Comparison of ENCODE assay signal across 3 cellular contexts in genomic region chr2:62822549-62822948, GRCh38.
TF ChIP-seq lines count a peak whose summit lies in the region.

No MANE protein-coding gene starts in this region.

TF ChIP-seq in liver, 16 proteins besides CTCF, POLR2A, EP300 and RAD21 (continued from another document):
- TF ChIP-seq FOXA1 (IDR thresholded peaks at IDR 0.05) (no peak), RXRA (IDR thresholded peaks at IDR 0.05) (peak; percentile 7 to 31), SP1 (IDR thresholded peaks at IDR 0.05) (peak; percentile 12)
- TF ChIP-seq, protein P1, sequence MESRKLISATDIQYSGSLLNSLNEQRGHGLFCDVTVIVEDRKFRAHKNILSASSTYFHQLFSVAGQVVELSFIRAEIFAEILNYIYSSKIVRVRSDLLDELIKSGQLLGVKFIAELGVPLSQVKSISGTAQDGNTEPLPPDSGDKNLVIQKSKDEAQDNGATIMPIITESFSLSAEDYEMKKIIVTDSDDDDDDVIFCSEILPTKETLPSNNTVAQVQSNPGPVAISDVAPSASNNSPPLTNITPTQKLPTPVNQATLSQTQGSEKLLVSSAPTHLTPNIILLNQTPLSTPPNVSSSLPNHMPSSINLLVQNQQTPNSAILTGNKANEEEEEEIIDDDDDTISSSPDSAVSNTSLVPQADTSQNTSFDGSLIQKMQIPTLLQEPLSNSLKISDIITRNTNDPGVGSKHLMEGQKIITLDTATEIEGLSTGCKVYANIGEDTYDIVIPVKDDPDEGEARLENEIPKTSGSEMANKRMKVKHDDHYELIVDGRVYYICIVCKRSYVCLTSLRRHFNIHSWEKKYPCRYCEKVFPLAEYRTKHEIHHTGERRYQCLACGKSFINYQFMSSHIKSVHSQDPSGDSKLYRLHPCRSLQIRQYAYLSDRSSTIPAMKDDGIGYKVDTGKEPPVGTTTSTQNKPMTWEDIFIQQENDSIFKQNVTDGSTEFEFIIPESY (IDR thresholded peaks at IDR 0.05): peak; percentile 30

TF ChIP-seq in HepG2, 621 proteins besides CTCF, POLR2A, EP300 and RAD21 (continues in another document):
- TF ChIP-seq, protein P2, sequence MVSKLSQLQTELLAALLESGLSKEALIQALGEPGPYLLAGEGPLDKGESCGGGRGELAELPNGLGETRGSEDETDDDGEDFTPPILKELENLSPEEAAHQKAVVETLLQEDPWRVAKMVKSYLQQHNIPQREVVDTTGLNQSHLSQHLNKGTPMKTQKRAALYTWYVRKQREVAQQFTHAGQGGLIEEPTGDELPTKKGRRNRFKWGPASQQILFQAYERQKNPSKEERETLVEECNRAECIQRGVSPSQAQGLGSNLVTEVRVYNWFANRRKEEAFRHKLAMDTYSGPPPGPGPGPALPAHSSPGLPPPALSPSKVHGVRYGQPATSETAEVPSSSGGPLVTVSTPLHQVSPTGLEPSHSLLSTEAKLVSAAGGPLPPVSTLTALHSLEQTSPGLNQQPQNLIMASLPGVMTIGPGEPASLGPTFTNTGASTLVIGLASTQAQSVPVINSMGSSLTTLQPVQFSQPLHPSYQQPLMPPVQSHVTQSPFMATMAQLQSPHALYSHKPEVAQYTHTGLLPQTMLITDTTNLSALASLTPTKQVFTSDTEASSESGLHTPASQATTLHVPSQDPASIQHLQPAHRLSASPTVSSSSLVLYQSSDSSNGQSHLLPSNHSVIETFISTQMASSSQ (IDR thresholded peaks at IDR 0.05; ENCODE audit: low read depth): no peak
- TF ChIP-seq, protein P2 (CRISPR knock-in tag; IDR thresholded peaks at IDR 0.05; ENCODE audit: borderline replicate concordance): no peak
- TF ChIP-seq ZMAT5 (CRISPR knock-in tag; IDR thresholded peaks at IDR 0.05; ENCODE audit: borderline replicate concordance, low read depth) (no peak), ZNF446 (CRISPR knock-in tag; IDR thresholded peaks at IDR 0.05) (no peak), ZKSCAN1 (IDR thresholded peaks at IDR 0.05; ENCODE audit: low read length) (no peak)
- TF ChIP-seq, protein P3, sequence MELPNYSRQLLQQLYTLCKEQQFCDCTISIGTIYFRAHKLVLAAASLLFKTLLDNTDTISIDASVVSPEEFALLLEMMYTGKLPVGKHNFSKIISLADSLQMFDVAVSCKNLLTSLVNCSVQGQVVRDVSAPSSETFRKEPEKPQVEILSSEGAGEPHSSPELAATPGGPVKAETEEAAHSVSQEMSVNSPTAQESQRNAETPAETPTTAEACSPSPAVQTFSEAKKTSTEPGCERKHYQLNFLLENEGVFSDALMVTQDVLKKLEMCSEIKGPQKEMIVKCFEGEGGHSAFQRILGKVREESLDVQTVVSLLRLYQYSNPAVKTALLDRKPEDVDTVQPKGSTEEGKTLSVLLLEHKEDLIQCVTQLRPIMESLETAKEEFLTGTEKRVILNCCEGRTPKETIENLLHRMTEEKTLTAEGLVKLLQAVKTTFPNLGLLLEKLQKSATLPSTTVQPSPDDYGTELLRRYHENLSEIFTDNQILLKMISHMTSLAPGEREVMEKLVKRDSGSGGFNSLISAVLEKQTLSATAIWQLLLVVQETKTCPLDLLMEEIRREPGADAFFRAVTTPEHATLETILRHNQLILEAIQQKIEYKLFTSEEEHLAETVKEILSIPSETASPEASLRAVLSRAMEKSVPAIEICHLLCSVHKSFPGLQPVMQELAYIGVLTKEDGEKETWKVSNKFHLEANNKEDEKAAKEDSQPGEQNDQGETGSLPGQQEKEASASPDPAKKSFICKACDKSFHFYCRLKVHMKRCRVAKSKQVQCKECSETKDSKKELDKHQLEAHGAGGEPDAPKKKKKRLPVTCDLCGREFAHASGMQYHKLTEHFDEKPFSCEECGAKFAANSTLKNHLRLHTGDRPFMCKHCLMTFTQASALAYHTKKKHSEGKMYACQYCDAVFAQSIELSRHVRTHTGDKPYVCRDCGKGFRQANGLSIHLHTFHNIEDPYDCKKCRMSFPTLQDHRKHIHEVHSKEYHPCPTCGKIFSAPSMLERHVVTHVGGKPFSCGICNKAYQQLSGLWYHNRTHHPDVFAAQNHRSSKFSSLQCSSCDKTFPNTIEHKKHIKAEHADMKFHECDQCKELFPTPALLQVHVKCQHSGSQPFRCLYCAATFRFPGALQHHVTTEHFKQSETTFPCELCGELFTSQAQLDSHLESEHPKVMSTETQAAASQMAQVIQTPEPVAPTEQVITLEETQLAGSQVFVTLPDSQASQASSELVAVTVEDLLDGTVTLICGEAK (IDR thresholded peaks at IDR 0.05): no peak
- TF ChIP-seq, protein P3 (CRISPR knock-in tag; IDR thresholded peaks at IDR 0.05): no peak

TF ChIP-seq in GM12878, 131 proteins besides CTCF, POLR2A, EP300 and RAD21 (continued from another document):
- no peak for TF ChIP-seq BCL11A (IDR thresholded peaks at IDR 0.05; ENCODE audit: low read depth, low read length)
